Comparison of ENCODE assay signal across 1 cellular context in genomic region chr18:70461323-70462077, GRCh38.
TF ChIP-seq lines count a peak whose summit lies in the region.

No MANE protein-coding gene starts in this region.

TF ChIP-seq in GM23338, 12 proteins besides CTCF, POLR2A, EP300 and RAD21 (continued from another document):
- TF ChIP-seq REST (IDR thresholded peaks at IDR 0.05; ENCODE audit: unreplicated experiment) (no peak), ZNF114 (CRISPR knock-in tag; IDR thresholded peaks at IDR 0.05) (no peak), ETS1 (IDR thresholded peaks at IDR 0.05) (no peak), CREB1 (CRISPR knock-in tag; IDR thresholded peaks at IDR 0.05; ENCODE audit: low read depth) (no peak), ZNF331 (CRISPR knock-in tag; IDR thresholded peaks at IDR 0.05; ENCODE audit: low read depth) (no peak), EZH2 (IDR thresholded peaks at IDR 0.05; ENCODE audit: low read depth, unreplicated experiment) (no peak), STAT1 (IDR thresholded peaks at IDR 0.05; ENCODE audit: unreplicated experiment) (no peak), NANOG (IDR thresholded peaks at IDR 0.05; ENCODE audit: borderline replicate concordance) (no peak)
